ENCODE assay signal across 11 cellular contexts in genomic region chr10:74292871-74293427, GRCh38.
DNase-seq lines count a peak whose midpoint lies in the region; ATAC-seq and TF ChIP-seq lines count a peak whose summit lies in the region.
"Had no signal": no experiment of that assay in that cellular context is flagged by ENCODE, and none has a peak within 500 bp of the region (broad histone marks: within the 10 kb centered on the region; RNA-seq: fewer than 3 reads in every experiment).

No MANE protein-coding gene starts in this region.

- CTCF ChIA-PET in OCI-LY7 (lab: Charles Lee; ENCODE audit: unreplicated experiment), result no interaction called here

- H3K9me2 ChIP-seq in OCI-LY7 (ENCODE audit: insufficient read depth, low read length), result no peaks in the 10 kb centered on the region; the same call in 1 of the 2 replicates

- no peak for TF ChIP-seq CTCF in brain microvascular endothelial cell (IDR thresholded peaks at IDR 0.05; ENCODE audit: low read depth, low read length, missing control alignments)
- TF ChIP-seq CTCF in OCI-LY7 (conservative IDR thresholded peaks at IDR 0.05; ENCODE audit: low read length), result no peak

- POLR2A ChIA-PET in OCI-LY7 (lab: Charles Lee), result interaction anchor here (0.5 to 2.0 kb wide), 2 partner anchors 9 to 11 kb away, joined by 3 to 5 read pairs; no protein-coding TSS in a partner anchor

- no TSS peak for BruUV-seq in OCI-LY7 (replicated peaks; lab: Mats Ljungman, UMichigan)

- H3K27me3 ChIP-seq in brain microvascular endothelial cell (replicated peaks), result no peaks in the 10 kb centered on the region
- H3K27me3 ChIP-seq: gastrocnemius medialis had no signal

- H3K27ac ChIP-seq in brain microvascular endothelial cell, result peak overlapping the region; percentile 66
- no peak overlapping the region for H3K27ac ChIP-seq in OCI-LY7 (ENCODE audit: low read depth, low read length, poor library complexity, severe bottlenecking)
- H3K27ac ChIP-seq: gastrocnemius medialis had no signal

- H3K4me3 ChIP-seq in brain microvascular endothelial cell (ENCODE audit: low read depth, low read length) (no peak overlapping the region), OCI-LY7 (ENCODE audit: low read depth, low read length, poor library complexity, severe bottlenecking) (no peak overlapping the region)
- H3K4me3 ChIP-seq: gastrocnemius medialis had no signal

- no peaks in the 10 kb centered on the region for H3K36me3 ChIP-seq in brain microvascular endothelial cell (replicated peaks)
- H3K36me3 ChIP-seq in OCI-LY7 (ENCODE audit: insufficient read depth, low read length), result no peaks in the 10 kb centered on the region
- H3K36me3 ChIP-seq: gastrocnemius medialis had no signal

- no peaks in the 10 kb centered on the region for H3K9me3 ChIP-seq in OCI-LY7 (ENCODE audit: low read length)
- H3K9me3 ChIP-seq: gastrocnemius medialis had no signal

- H3K4me2 ChIP-seq in OCI-LY7 (ENCODE audit: low read length), result no peak overlapping the region

- intact Hi-C loops in OCI-LY7 (cut with micrococcal nuclease; ENCODE audit: unreplicated experiment), result no loop called here

- DNase-seq in GM04503 (ENCODE audit: low read depth) (peak; percentile 23), NCI-H1436 treated with DMSO at 0.1 percent for 48 hours (lab: John Stamatoyannopoulos, UW) (peak; percentile 17), brain microvascular endothelial cell (peak; percentile 40), myocyte (ENCODE audit: low read depth) (peak; percentile 49), mucosa of gallbladder (ENCODE audit: low spot score) (no peak), OCI-LY7 (ENCODE audit: low spot score) (no peak)
- DNase-seq in stimulated activated CD4-positive, alpha-beta T cell treated with anti-CD3 and anti-CD28 coated beads, Interleukin-4, amount 100 ng/mL, for 1 hour, result no peak
- DNase-seq: activated CD8-positive, alpha-beta memory T cell treated with anti-CD3 and anti-CD28 coated beads, Interleukin-2, amount 10 ng/mL, durations not matched to agents 7 days and 5 days; gastrocnemius medialis; NCI-H446 treated with DMSO at 0.1 percent for 48 hours had no signal

- no peaks in the 10 kb centered on the region for H3K79me2 ChIP-seq in OCI-LY7 (ENCODE audit: insufficient read depth, low read depth, low read length)

- no peak overlapping the region for H2AFZ ChIP-seq in OCI-LY7 (ENCODE audit: low read length)

- in situ Hi-C loops in brain microvascular endothelial cell (cut with HindIII; ENCODE audit: low pct_ligation_motif_present, low sequenced_read_pairs), result no loop called here

- H3K4me1 ChIP-seq in OCI-LY7 (ENCODE audit: insufficient read depth, low read length, poor library complexity, severe bottlenecking), result no peaks in the 10 kb centered on the region

- ATAC-seq in GM18861 (IDR thresholded peaks at IDR 0.05; ENCODE audit: unreplicated experiment), result no peak
- ATAC-seq: activated CD8-positive, alpha-beta memory T cell treated with anti-CD3 and anti-CD28 coated beads, Interleukin-2, amount 10 ng/mL, durations not matched to agents 7 days and 5 days; gastrocnemius medialis had no signal

- H4K20me1 ChIP-seq in OCI-LY7 (ENCODE audit: insufficient read depth, low read length), result no peaks in the 10 kb centered on the region

Comparison
In these comparisons a context has a peak if more than half of its experiments do, and no peak if none do; other contexts are left out.
1. DNase-seq: peak in GM04503 (single experiment), NCI-H1436 treated with DMSO at 0.1 percent for 48 hours (single experiment), brain microvascular endothelial cell (single experiment) and myocyte (single experiment); none in mucosa of gallbladder (single experiment), OCI-LY7 (single experiment) and stimulated activated CD4-positive, alpha-beta T cell treated with anti-CD3 and anti-CD28 coated beads, Interleukin-4, amount 100 ng/mL, for 1 hour (single experiment).